In genomic region chr11:269146-269890, GRCh38 we compare ENCODE assay signal across 8 cellular contexts.
DNase-seq lines count a peak whose midpoint lies in the region; ATAC-seq and TF ChIP-seq lines count a peak whose summit lies in the region.

No MANE protein-coding gene starts in this region.

- H3K4me1 ChIP-seq in iPS-18a (ENCODE audit: control insufficient read depth, low read depth, low read length) (peaks cover 9% of the 10 kb centered on the region), subcutaneous abdominal adipose tissue (ENCODE audit: control insufficient read depth in 5 of 5, insufficient read depth in 5 of 5, low read length in 5 of 5) (peaks cover 0 to 26% (median 6%) of the 10 kb centered on the region in 5 donors)

- POLR2A ChIA-PET in HEK293T (lab: Yijun Ruan, JAX): no interaction called here

- H3K9ac ChIP-seq in iPS-18a (ENCODE audit: low read length) (peak overlapping the region; percentile 1), subcutaneous abdominal adipose tissue (ENCODE audit: low read length in 5 of 5) (no peak overlapping the region)

- CTCF ChIA-PET in HEK293T (lab: Yijun Ruan, JAX): no interaction called here

- H3K4me3 ChIP-seq in GM12865 (ENCODE audit: low read depth, low read length) (peak overlapping the region; percentile 95), iPS-18a (ENCODE audit: low read length) (peak overlapping the region; percentile 49), subcutaneous abdominal adipose tissue (ENCODE audit: low read depth in 1 of 5, low read length in 5 of 5) (peak overlapping the region; percentile 23 to 60 (median 42))

- peak; percentile 66 for ATAC-seq in GM21576 (IDR thresholded peaks at IDR 0.05; ENCODE audit: unreplicated experiment)

- in situ Hi-C loops in KBM-7 (cut with MboI; ENCODE audit: low pct_unique_long_range_greater_than_20kb, low sequenced_read_pairs): no loop called here

- no peak for TF ChIP-seq CTCF in GM12865 (IDR thresholded peaks at IDR 0.05; ENCODE audit: insufficient read depth, low read depth, low read length, missing control alignments)

- no peaks in the 10 kb centered on the region for H3K9me3 ChIP-seq in iPS-18a (ENCODE audit: control insufficient read depth, low read depth, low read length)
- peaks cover 0 to 6% (median 0%) of the 10 kb centered on the region in 5 donors for H3K9me3 ChIP-seq in subcutaneous abdominal adipose tissue (ENCODE audit: control insufficient read depth in 5 of 5, low read length in 5 of 5)

- H3K27me3 ChIP-seq in iPS-18a (ENCODE audit: control insufficient read depth, insufficient read depth, low read length): no peaks in the 10 kb centered on the region
- H3K27me3 ChIP-seq in subcutaneous abdominal adipose tissue (ENCODE audit: control insufficient read depth in 5 of 5, insufficient read depth in 4 of 5, low read length in 5 of 5): peaks cover 0 to 7% (median 3%) of the 10 kb centered on the region in 5 donors

- H3K36me3 ChIP-seq in iPS-18a (ENCODE audit: control insufficient read depth, low read depth, low read length) (no peaks in the 10 kb centered on the region), subcutaneous abdominal adipose tissue (ENCODE audit: control insufficient read depth in 5 of 5, insufficient read depth in 5 of 5, low read length in 5 of 5) (no peaks in the 10 kb centered on the region)

- H3K27ac ChIP-seq in iPS-18a (ENCODE audit: low read length): no peak overlapping the region
- peak overlapping the region; percentile 63 for H3K27ac ChIP-seq in subcutaneous abdominal adipose tissue (ENCODE audit: low read depth, low read length)

- peak; percentile 96 for DNase-seq in GM12865 (ENCODE audit: low read depth)
- DNase-seq in KBM-7: peak; percentile 93
- peak; percentile 67 for DNase-seq in activated CD8-positive, alpha-beta memory T cell treated with anti-CD3 and anti-CD28 coated beads, Interleukin-2, amount 50 U/mL, for 48 hours
- DNase-seq in HEK293T (ENCODE audit: extremely low spot score): no peak
- DNase-seq in NCI-H226: no peak

TF ChIP-seq in HEK293T, 16 proteins besides CTCF, POLR2A, EP300 and RAD21:
- no peak for TF ChIP-seq SUZ12 (IDR thresholded peaks at IDR 0.05)
- no peak for TF ChIP-seq HDGF (IDR thresholded peaks at IDR 0.05; ENCODE audit: borderline replicate concordance)
- no peak for TF ChIP-seq ELF4 (IDR thresholded peaks at IDR 0.05)
- TF ChIP-seq ARNT (IDR thresholded peaks at IDR 0.05): no peak
- no peak for TF ChIP-seq BHLHE40 (IDR thresholded peaks at IDR 0.05; ENCODE audit: borderline replicate concordance)
- no peak for TF ChIP-seq FOXK2 (IDR thresholded peaks at IDR 0.05)
- no peak for TF ChIP-seq NFRKB (IDR thresholded peaks at IDR 0.05)

Comparison
In these comparisons a context has a peak if more than half of its experiments do, and no peak if none do; other contexts are left out.
1. DNase-seq: peak in GM12865 (single experiment), KBM-7 (single experiment) and activated CD8-positive, alpha-beta memory T cell treated with anti-CD3 and anti-CD28 coated beads, Interleukin-2, amount 50 U/mL, for 48 hours (single experiment); none in HEK293T (single experiment) and NCI-H226 (single experiment).
2. H3K4me3 ChIP-seq: peak in every context shown above with its lines; median percentile 95 in GM12865; 49 in iPS-18a; 42 in subcutaneous abdominal adipose tissue.